10 cellular contexts compared by ENCODE assay signal in genomic region chr1:44105810-44106209, GRCh38. TPM values are rescaled to one million over a fixed set of nuclear protein-coding genes. Genes with fewer than 3 reads are reported as not detected.
"Had no signal": no experiment of that assay in that cellular context is flagged by ENCODE, and none has a peak within 500 bp of the region (broad histone marks: within the 10 kb centered on the region; RNA-seq: fewer than 3 reads in every experiment).

No MANE protein-coding gene starts in this region.

- H3K36me3 ChIP-seq: HAP-1 had no signal

- ATAC-seq: HCT116, HepG2 had no signal

- H2AFZ ChIP-seq: GM23248 had no signal

- H3K4me3 ChIP-seq: GM23248, HAP-1 had no signal

- DNase-seq: GM23248, GOT3, H7, KBM-7 had no signal

- H3K9me3 Mint-ChIP-seq: IgD-negative memory B cell had no signal

- H3K27ac Mint-ChIP-seq: IgD-negative memory B cell had no signal

- H3K9ac ChIP-seq: GM23248 had no signal

- H3K9me3 ChIP-seq: HAP-1 had no signal

- H3K27ac ChIP-seq: GM23248 had no signal

- H3K4me3 Mint-ChIP-seq: IgD-negative memory B cell had no signal

RNA-seq across cellular contexts. Expression of gene KLF17, which starts 12.8 kb away (rescaled TPM):
- total RNA-seq: H4, H7, HepG2, HT-29 had no signal
- polyA plus RNA-seq: HepG2, IgD-negative memory B cell had no signal

RNA-seq across cellular contexts. Expression of gene KLF18, which starts 35.6 kb away (rescaled TPM):
- total RNA-seq: GM23248, H4, HepG2, HT-29 had no signal
- polyA plus RNA-seq: GM23248, HepG2, IgD-negative memory B cell had no signal
